19 cellular contexts compared by ENCODE assay signal in genomic region chr22:46610345-46610744, GRCh38. TPM values are rescaled to one million over a fixed set of nuclear protein-coding genes. Genes with fewer than 3 reads are reported as not detected.
DNase-seq lines count a peak whose midpoint lies in the region; ATAC-seq and TF ChIP-seq lines count a peak whose summit lies in the region.
"Had no signal": no experiment of that assay in that cellular context is flagged by ENCODE, and none has a peak within 500 bp of the region (broad histone marks: within the 10 kb centered on the region; RNA-seq: fewer than 3 reads in every experiment).

No MANE protein-coding gene starts in this region.

- H3K27me3 ChIP-seq in DND-41 (ENCODE audit: insufficient read depth, low read length, poor library complexity): no peaks in the 10 kb centered on the region
- no peaks in the 10 kb centered on the region for H3K27me3 ChIP-seq in neutrophil
- H3K27me3 ChIP-seq in uterus: no peaks in the 10 kb centered on the region
- H3K27me3 ChIP-seq: Peyer's patch had no signal

- H3K27ac Mint-ChIP-seq in activated T-helper 1 cell treated with anti-CD3 and anti-CD28 coated beads, Interleukin-12 subunit alpha, Interleukin-12 subunit beta, Interleukin-2, Interleukin-4 antibody, amounts not matched to agents 30 ng/mL and 10 ng/mL and 1 ng/mL, durations not matched to agents 14 hours and 24 hours and 36 hours: peak overlapping the region; percentile 44
- H3K27ac Mint-ChIP-seq in immature natural killer cell: peak overlapping the region; percentile 51 to 84 (median 78)
- no peak overlapping the region for H3K27ac Mint-ChIP-seq in activated naive CD8-positive, alpha-beta T cell treated with anti-CD3 and anti-CD28 coated beads, Interleukin-2, amount 50 U/mL, for 24 hours
- H3K27ac Mint-ChIP-seq: CD8-positive, alpha-beta T cell; GM23338 had no signal

- H3K9me3 ChIP-seq in DND-41 (ENCODE audit: insufficient read depth, low read length, severe bottlenecking) (no peaks in the 10 kb centered on the region), neutrophil (no peaks in the 10 kb centered on the region), uterus (no peaks in the 10 kb centered on the region)
- H3K9me3 ChIP-seq: A549, Peyer's patch had no signal

- no peak for TF ChIP-seq POLR2A in uterus (IDR thresholded peaks at IDR 0.05)

- peaks cover 74% of the 10 kb centered on the region for H3K4me1 ChIP-seq in DND-41 (ENCODE audit: insufficient read depth, low read length)
- peaks cover 42 to 53% of the 10 kb centered on the region in 2 experiments for H3K4me1 ChIP-seq in neutrophil (ENCODE audit: control insufficient read depth in 1 of 2, insufficient read depth in 1 of 2, low read depth in 1 of 2, low read length in 1 of 2)
- H3K4me1 ChIP-seq in uterus: no peaks in the 10 kb centered on the region

- no peak for TF ChIP-seq CTCF in DND-41 (IDR thresholded peaks at IDR 0.05; ENCODE audit: borderline replicate concordance, extremely low read depth, low read length, poor library complexity, severe bottlenecking)
- TF ChIP-seq CTCF in neutrophil (IDR thresholded peaks at IDR 0.05): no peak
- no peak for TF ChIP-seq CTCF in uterus (IDR thresholded peaks at IDR 0.05)

- H3K9me3 Mint-ChIP-seq in activated T-helper 1 cell treated with anti-CD3 and anti-CD28 coated beads, Interleukin-12 subunit alpha, Interleukin-12 subunit beta, Interleukin-2, Interleukin-4 antibody, amounts not matched to agents 30 ng/mL and 10 ng/mL and 1 ng/mL, durations not matched to agents 14 hours and 24 hours and 36 hours: no peaks in the 10 kb centered on the region
- H3K9me3 Mint-ChIP-seq in immature natural killer cell: no peaks in the 10 kb centered on the region
- peaks cover 1% of the 10 kb centered on the region for H3K9me3 Mint-ChIP-seq in activated naive CD8-positive, alpha-beta T cell treated with anti-CD3 and anti-CD28 coated beads, Interleukin-2, amount 50 U/mL, for 24 hours
- H3K9me3 Mint-ChIP-seq: CD8-positive, alpha-beta T cell; GM23338 had no signal

- H3K27ac ChIP-seq in DND-41 (ENCODE audit: low read length): peak overlapping the region; percentile 81
- peak overlapping the region; percentile 41 for H3K27ac ChIP-seq in neutrophil
- no peak overlapping the region for H3K27ac ChIP-seq in uterus
- H3K27ac ChIP-seq: A549, KMS-11, Peyer's patch had no signal

- no peak overlapping the region for H3K4me3 Mint-ChIP-seq in activated T-helper 1 cell treated with anti-CD3 and anti-CD28 coated beads, Interleukin-12 subunit alpha, Interleukin-12 subunit beta, Interleukin-2, Interleukin-4 antibody, amounts not matched to agents 30 ng/mL and 10 ng/mL and 1 ng/mL, durations not matched to agents 14 hours and 24 hours and 36 hours
- peak overlapping the region in 1 of 5 donors; percentile 18 for H3K4me3 Mint-ChIP-seq in immature natural killer cell
- no peak overlapping the region for H3K4me3 Mint-ChIP-seq in activated naive CD8-positive, alpha-beta T cell treated with anti-CD3 and anti-CD28 coated beads, Interleukin-2, amount 50 U/mL, for 24 hours
- H3K4me3 Mint-ChIP-seq: CD8-positive, alpha-beta T cell; GM23338 had no signal

- no peaks in the 10 kb centered on the region; the same call in 1 of the 2 replicates for H4K20me1 ChIP-seq in DND-41 (ENCODE audit: insufficient read depth, low read length)

- 0 out of 2 replicates have a peak overlapping the region, but pooled peaks have one; percentile 8 for H3K9ac ChIP-seq in DND-41 (ENCODE audit: low read depth, low read length)
- H3K9ac ChIP-seq: KMS-11 had no signal

- peaks cover 90% of the 10 kb centered on the region for H3K79me2 ChIP-seq in DND-41 (ENCODE audit: insufficient read depth, low read length)

- H3K36me3 ChIP-seq in DND-41 (ENCODE audit: insufficient read depth, low read length) (peaks cover 14% of the 10 kb centered on the region), neutrophil (no peaks in the 10 kb centered on the region), uterus (no peaks in the 10 kb centered on the region)
- H3K36me3 ChIP-seq: Peyer's patch had no signal

- H3K27me3 Mint-ChIP-seq in activated T-helper 1 cell treated with anti-CD3 and anti-CD28 coated beads, Interleukin-12 subunit alpha, Interleukin-12 subunit beta, Interleukin-2, Interleukin-4 antibody, amounts not matched to agents 30 ng/mL and 10 ng/mL and 1 ng/mL, durations not matched to agents 14 hours and 24 hours and 36 hours (ENCODE audit: insufficient read depth): no peaks in the 10 kb centered on the region
- peaks cover 3 to 10% (median 10%) of the 10 kb centered on the region in 3 donors for H3K27me3 Mint-ChIP-seq in immature natural killer cell (ENCODE audit: low read depth in 3 of 3)
- peaks cover 2% of the 10 kb centered on the region for H3K27me3 Mint-ChIP-seq in activated naive CD8-positive, alpha-beta T cell treated with anti-CD3 and anti-CD28 coated beads, Interleukin-2, amount 50 U/mL, for 24 hours

- H3K36me3 Mint-ChIP-seq in activated T-helper 1 cell treated with anti-CD3 and anti-CD28 coated beads, Interleukin-12 subunit alpha, Interleukin-12 subunit beta, Interleukin-2, Interleukin-4 antibody, amounts not matched to agents 30 ng/mL and 10 ng/mL and 1 ng/mL, durations not matched to agents 14 hours and 24 hours and 36 hours (ENCODE audit: low read depth): peaks cover 2% of the 10 kb centered on the region
- no peaks in the 10 kb centered on the region for H3K36me3 Mint-ChIP-seq in immature natural killer cell
- H3K36me3 Mint-ChIP-seq in activated naive CD8-positive, alpha-beta T cell treated with anti-CD3 and anti-CD28 coated beads, Interleukin-2, amount 50 U/mL, for 24 hours (ENCODE audit: low read depth): no peaks in the 10 kb centered on the region
- H3K36me3 Mint-ChIP-seq: CD8-positive, alpha-beta T cell had no signal

- H3K4me2 ChIP-seq in DND-41 (ENCODE audit: insufficient read depth, low read length): no peak overlapping the region
- H3K4me2 ChIP-seq: A549, GM23338, KMS-11 had no signal

- no peak overlapping the region for H3K4me3 ChIP-seq in DND-41 (ENCODE audit: low read depth in 1 of 2, low read length in 2 of 2)
- H3K4me3 ChIP-seq in neutrophil (ENCODE audit: low read depth in 1 of 2, low read length in 1 of 2): no peak overlapping the region
- H3K4me3 ChIP-seq in uterus: no peak overlapping the region
- H3K4me3 ChIP-seq: A549, GM12878, GM23338, Peyer's patch had no signal

- DNase-seq in DND-41: no peak
- no peak for DNase-seq in activated T-helper 1 cell treated with anti-CD3 and anti-CD28 coated beads, Interleukin-12 subunit alpha, Interleukin-12 subunit beta, Interleukin-2, Interleukin-4 antibody, amounts not matched to agents 30 ng/mL and 10 ng/mL and 1 ng/mL, durations not matched to agents 14 hours and 24 hours and 36 hours (ENCODE audit: low spot score)
- DNase-seq in immature natural killer cell: no peak
- DNase-seq in activated naive CD8-positive, alpha-beta T cell treated with anti-CD3 and anti-CD28 coated beads, Interleukin-2, amount 50 U/mL, for 24 hours: no peak
- no peak for DNase-seq in uterus
- DNase-seq in NCI-H510A (lab: John Stamatoyannopoulos, UW): no peak
- DNase-seq: CD8-positive, alpha-beta T cell; EL; NCI-H1417 treated with DMSO at 0.1 percent for 48 hours; NCI-H187 treated with DMSO at 0.1 percent for 48 hours; NCI-H345; NCI-H526 treated with DMSO at 0.1 percent for 48 hours; Peyer's patch had no signal

- intact Hi-C loops in activated T-helper 1 cell treated with anti-CD3 and anti-CD28 coated beads, Interleukin-12 subunit alpha, Interleukin-12 subunit beta, Interleukin-2, Interleukin-4 antibody, amounts not matched to agents 30 ng/mL and 10 ng/mL and 1 ng/mL, durations not matched to agents 14 hours and 24 hours and 36 hours (cut with micrococcal nuclease): loop anchor here (5.0 kb wide), 1 partner anchor 127 kb away; the partner anchor contains the start of gene CERK
- intact Hi-C loops in uterus (cut with DNase I; ENCODE audit: low total_unique reads): no loop called here

- no peak overlapping the region for H2AFZ ChIP-seq in DND-41 (ENCODE audit: low read depth, low read length)
- H2AFZ ChIP-seq: GM23338 had no signal

- ATAC-seq in DND-41 (ENCODE audit: insufficient read depth, low read depth): no peak
- no peak for ATAC-seq in activated naive CD8-positive, alpha-beta T cell treated with anti-CD3 and anti-CD28 coated beads, Interleukin-2, amount 50 U/mL, for 24 hours
- ATAC-seq in activated CD4-positive, CD25-positive, alpha-beta regulatory T cell treated with anti-CD3 and anti-CD28 coated beads, Interleukin-2, amount 50 U/mL, for 24 hours: no peak
- ATAC-seq: A549; CD8-positive, alpha-beta T cell; GM12878; GM23338 had no signal

- peaks cover 39% of the 10 kb centered on the region for H3K4me1 Mint-ChIP-seq in activated T-helper 1 cell treated with anti-CD3 and anti-CD28 coated beads, Interleukin-12 subunit alpha, Interleukin-12 subunit beta, Interleukin-2, Interleukin-4 antibody, amounts not matched to agents 30 ng/mL and 10 ng/mL and 1 ng/mL, durations not matched to agents 14 hours and 24 hours and 36 hours (ENCODE audit: low read depth)
- H3K4me1 Mint-ChIP-seq in immature natural killer cell: peaks cover 41 to 42% of the 10 kb centered on the region in 2 donors
- H3K4me1 Mint-ChIP-seq in activated naive CD8-positive, alpha-beta T cell treated with anti-CD3 and anti-CD28 coated beads, Interleukin-2, amount 50 U/mL, for 24 hours: peaks cover 32% of the 10 kb centered on the region

RNA-seq across cellular contexts. Expression of gene GRAMD4, which starts 9.8 kb away (rescaled TPM):
- total RNA-seq in activated T-helper 1 cell treated with anti-CD3 and anti-CD28 coated beads, Interleukin-12 subunit alpha, Interleukin-12 subunit beta, Interleukin-2, Interleukin-4 antibody, amounts not matched to agents 30 ng/mL and 10 ng/mL and 1 ng/mL, durations not matched to agents 14 hours and 24 hours and 36 hours: 87.1 and 90.6 TPM in 2 replicates
- polyA plus RNA-seq in immature natural killer cell: 10 to 100 TPM in 1 of 3 donors, 1 to 10 TPM in 2; 3.5 to 23.0 (median 4.1) TPM
- total RNA-seq in uterus: 10 to 100 TPM in 3 of 4 donors, 1 to 10 TPM in 1; 5.6 to 37.0 (median 15.2) TPM

Comparison
In these comparisons a context has a peak if more than half of its experiments do, and no peak if none do; other contexts are left out.
1. H3K27ac ChIP-seq: peak in DND-41 (single experiment) and neutrophil (single experiment); none in uterus (0 of 2).